1 cellular context compared by ENCODE assay signal in the genomic region with DNA sequence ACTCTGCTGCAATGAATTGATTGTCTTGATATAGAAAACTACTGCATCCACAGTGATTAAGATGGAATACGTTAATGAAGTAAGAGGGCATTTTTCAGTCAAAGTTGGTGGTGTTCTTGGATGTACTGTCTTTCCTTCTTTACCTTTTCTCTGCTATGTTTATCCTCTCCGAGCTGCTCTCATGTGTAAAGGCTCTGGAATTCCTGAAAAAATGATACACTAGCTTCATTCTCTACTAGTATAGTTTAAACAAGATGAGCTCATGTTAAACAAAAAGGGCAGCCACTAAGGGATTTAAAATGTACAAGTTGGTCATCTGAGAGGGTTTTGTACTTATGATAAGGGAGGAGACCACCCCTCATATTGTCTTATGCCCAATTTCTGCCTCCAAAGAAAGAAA.
TF ChIP-seq lines count a peak whose summit lies in the region.

No MANE protein-coding gene starts in this region.

TF ChIP-seq in SK-N-SH, 30 proteins besides CTCF, POLR2A, EP300 and RAD21 (continued from another document):
- TF ChIP-seq, protein P1, sequence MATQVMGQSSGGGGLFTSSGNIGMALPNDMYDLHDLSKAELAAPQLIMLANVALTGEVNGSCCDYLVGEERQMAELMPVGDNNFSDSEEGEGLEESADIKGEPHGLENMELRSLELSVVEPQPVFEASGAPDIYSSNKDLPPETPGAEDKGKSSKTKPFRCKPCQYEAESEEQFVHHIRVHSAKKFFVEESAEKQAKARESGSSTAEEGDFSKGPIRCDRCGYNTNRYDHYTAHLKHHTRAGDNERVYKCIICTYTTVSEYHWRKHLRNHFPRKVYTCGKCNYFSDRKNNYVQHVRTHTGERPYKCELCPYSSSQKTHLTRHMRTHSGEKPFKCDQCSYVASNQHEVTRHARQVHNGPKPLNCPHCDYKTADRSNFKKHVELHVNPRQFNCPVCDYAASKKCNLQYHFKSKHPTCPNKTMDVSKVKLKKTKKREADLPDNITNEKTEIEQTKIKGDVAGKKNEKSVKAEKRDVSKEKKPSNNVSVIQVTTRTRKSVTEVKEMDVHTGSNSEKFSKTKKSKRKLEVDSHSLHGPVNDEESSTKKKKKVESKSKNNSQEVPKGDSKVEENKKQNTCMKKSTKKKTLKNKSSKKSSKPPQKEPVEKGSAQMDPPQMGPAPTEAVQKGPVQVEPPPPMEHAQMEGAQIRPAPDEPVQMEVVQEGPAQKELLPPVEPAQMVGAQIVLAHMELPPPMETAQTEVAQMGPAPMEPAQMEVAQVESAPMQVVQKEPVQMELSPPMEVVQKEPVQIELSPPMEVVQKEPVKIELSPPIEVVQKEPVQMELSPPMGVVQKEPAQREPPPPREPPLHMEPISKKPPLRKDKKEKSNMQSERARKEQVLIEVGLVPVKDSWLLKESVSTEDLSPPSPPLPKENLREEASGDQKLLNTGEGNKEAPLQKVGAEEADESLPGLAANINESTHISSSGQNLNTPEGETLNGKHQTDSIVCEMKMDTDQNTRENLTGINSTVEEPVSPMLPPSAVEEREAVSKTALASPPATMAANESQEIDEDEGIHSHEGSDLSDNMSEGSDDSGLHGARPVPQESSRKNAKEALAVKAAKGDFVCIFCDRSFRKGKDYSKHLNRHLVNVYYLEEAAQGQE (IDR thresholded peaks at IDR 0.05; ENCODE audit: low read depth, low read length), result no peak
- TF ChIP-seq RFX5 (IDR thresholded peaks at IDR 0.05; ENCODE audit: low read length) (no peak), TAF1 (IDR thresholded peaks at IDR 0.05; ENCODE audit: borderline replicate concordance, low read depth, low read length) (no peak), FOSL2 (IDR thresholded peaks at IDR 0.05; ENCODE audit: borderline replicate concordance, low read depth) (no peak), SMC3 (IDR thresholded peaks at IDR 0.05; ENCODE audit: low read depth, low read length) (no peak), MXI1 (IDR thresholded peaks at IDR 0.05; ENCODE audit: low read depth, low read length) (no peak), GABPA (IDR thresholded peaks at IDR 0.05; ENCODE audit: low read depth) (no peak), JUND (IDR thresholded peaks at IDR 0.05) (no peak)
- TF ChIP-seq, protein P2, sequence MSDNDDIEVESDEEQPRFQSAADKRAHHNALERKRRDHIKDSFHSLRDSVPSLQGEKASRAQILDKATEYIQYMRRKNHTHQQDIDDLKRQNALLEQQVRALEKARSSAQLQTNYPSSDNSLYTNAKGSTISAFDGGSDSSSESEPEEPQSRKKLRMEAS (IDR thresholded peaks at IDR 0.05; ENCODE audit: low read depth), result no peak
- TF ChIP-seq, protein P3, sequence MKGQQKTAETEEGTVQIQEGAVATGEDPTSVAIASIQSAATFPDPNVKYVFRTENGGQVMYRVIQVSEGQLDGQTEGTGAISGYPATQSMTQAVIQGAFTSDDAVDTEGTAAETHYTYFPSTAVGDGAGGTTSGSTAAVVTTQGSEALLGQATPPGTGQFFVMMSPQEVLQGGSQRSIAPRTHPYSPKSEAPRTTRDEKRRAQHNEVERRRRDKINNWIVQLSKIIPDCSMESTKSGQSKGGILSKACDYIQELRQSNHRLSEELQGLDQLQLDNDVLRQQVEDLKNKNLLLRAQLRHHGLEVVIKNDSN (IDR thresholded peaks at IDR 0.05; ENCODE audit: borderline replicate concordance, low read depth), result no peak
- TF ChIP-seq, protein P4, sequence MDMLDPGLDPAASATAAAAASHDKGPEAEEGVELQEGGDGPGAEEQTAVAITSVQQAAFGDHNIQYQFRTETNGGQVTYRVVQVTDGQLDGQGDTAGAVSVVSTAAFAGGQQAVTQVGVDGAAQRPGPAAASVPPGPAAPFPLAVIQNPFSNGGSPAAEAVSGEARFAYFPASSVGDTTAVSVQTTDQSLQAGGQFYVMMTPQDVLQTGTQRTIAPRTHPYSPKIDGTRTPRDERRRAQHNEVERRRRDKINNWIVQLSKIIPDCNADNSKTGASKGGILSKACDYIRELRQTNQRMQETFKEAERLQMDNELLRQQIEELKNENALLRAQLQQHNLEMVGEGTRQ (IDR thresholded peaks at IDR 0.05; ENCODE audit: borderline replicate concordance, low read depth, low read length), result no peak
